ENCODE assay signal across 8 cellular contexts in genomic region chr11:35138606-35138948, GRCh38. TPM values are rescaled to one million over a fixed set of nuclear protein-coding genes. Genes with fewer than 3 reads are reported as not detected.
DNase-seq lines count a peak whose midpoint lies in the region; ATAC-seq, FAIRE-seq and TF ChIP-seq lines count a peak whose summit lies in the region.

No MANE protein-coding gene starts in this region.

- H3K9me3 ChIP-seq in H1 (ENCODE audit: insufficient read depth in 2 of 2, low read depth in 1 of 2, low read length in 1 of 2) = no peaks in the 10 kb centered on the region
- no peaks in the 10 kb centered on the region for H3K9me3 ChIP-seq in neural cell (ENCODE audit: low read length)

- no peak overlapping the region for H3K27ac ChIP-seq in H1 (ENCODE audit: low read depth, low read length)
- H3K27ac ChIP-seq in neural cell (ENCODE audit: low read length) = no peak overlapping the region

- H3K18ac ChIP-seq in H1 (ENCODE audit: extremely low read depth, low read length) = peak overlapping the region; percentile 96

- H2BK20ac ChIP-seq in H1 (ENCODE audit: low read length) = no peak overlapping the region; the same call in 1 of the 2 replicates

- H2AK5ac ChIP-seq in H1 (ENCODE audit: low read depth, low read length) = no peak overlapping the region

- WGBS in H1 (ENCODE audit: extremely low coverage in 1 of 2, insufficient coverage in 1 of 2, insufficient read length in 1 of 2, insufficient replicate concordance in 2 of 2, low coverage in 1 of 2, low lambda C conversion rate in 2 of 2, missing lambda C conversion rate in 1 of 2), 2 experiments = 5% methylated on average over 7 of the region's 16 CpGs; no CpG with 5 or more reads in 1 of the 2 experiments

- peak overlapping the region; percentile 50 to 71 (median 57) for H3K4me3 ChIP-seq in H1 (ENCODE audit: extremely low read depth in 1 of 4, insufficient read depth in 2 of 4, low read depth in 3 of 4, low read length in 4 of 4)
- H3K4me3 ChIP-seq in neural cell (ENCODE audit: low read length) = peak overlapping the region; percentile 65

- peaks cover 16% of the 10 kb centered on the region for H3K23me2 ChIP-seq in H1 (ENCODE audit: low read depth, low read length)

- H3K79me2 ChIP-seq in H1 (ENCODE audit: control insufficient read depth in 1 of 2, insufficient read depth in 2 of 2, low read length in 2 of 2) = no peaks in the 10 kb centered on the region
- no peaks in the 10 kb centered on the region for H3K79me2 ChIP-seq in neural cell (replicated peaks; ENCODE audit: insufficient read depth, low read length)

- DNase-seq in CD14-positive monocyte (ENCODE audit: low spot score) (no peak), NCI-H226 (peak; percentile 70), H1 (ENCODE audit: low read depth in 1 of 2, low spot score in 2 of 2) (no peak), midbrain (lab: John Stamatoyannopoulos, UW) (no peak), NOMO-1 (lab: John Stamatoyannopoulos, UW; ENCODE audit: unreplicated experiment in 2 of 2) (no peak), SK-N-DZ (ENCODE audit: low spot score) (no peak)

- POLR2A ChIA-PET in H1 (lab: Charles Lee; ENCODE audit: partially characterized antibody) = interaction anchor here (1.5 to 2.3 kb wide), 2 partner anchors 13 to 99 kb away, joined by 3 to 10 read pairs; no protein-coding TSS in a partner anchor

- H3K9ac ChIP-seq in H1 (replicated peaks in 1 of 4; ENCODE audit: extremely low read depth in 1 of 4, low read depth in 3 of 4, low read length in 3 of 4) = peak overlapping the region in 3 of 4 experiments; percentile 42 to 69 (median 68); a peak in 3 of 7 replicates
- H3K9ac ChIP-seq in neural cell (ENCODE audit: low read length) = no peak overlapping the region

- peak overlapping the region; percentile 84; the same call in 1 of the 2 replicates for H4K8ac ChIP-seq in H1 (ENCODE audit: extremely low read depth, insufficient read depth, low read length)

- TF ChIP-seq CTCF in CD14-positive monocyte (IDR thresholded peaks at IDR 0.05) (no peak), H1 (IDR thresholded peaks at IDR 0.05; ENCODE audit: control extremely low read depth in 1 of 3, insufficient read depth in 1 of 3, low read depth in 1 of 3, low read length in 3 of 3) (no peak), neural cell (IDR thresholded peaks at IDR 0.05; ENCODE audit: poor library complexity, severe bottlenecking) (no peak)

- H3K27ac Mint-ChIP-seq in CD14-positive monocyte = peak overlapping the region; percentile 95 to 98 (median 98)

- H3K56ac ChIP-seq in H1 (replicated peaks; ENCODE audit: insufficient read length, low read depth, low read length) = no peak overlapping the region

- H3K23ac ChIP-seq in H1 (ENCODE audit: insufficient read length) = no peak overlapping the region

- H3K9me3 Mint-ChIP-seq in CD14-positive monocyte = peaks cover 0 to 3% (median 0%) of the 10 kb centered on the region in 7 donors

- H4K91ac ChIP-seq in H1 (replicated peaks; ENCODE audit: insufficient read length, low read length) = no peak overlapping the region

- H3K4me2 ChIP-seq in H1 (ENCODE audit: insufficient read depth in 1 of 2, low read depth in 2 of 2, low read length in 2 of 2) (peak overlapping the region; percentile 91 to 97), neural cell (ENCODE audit: low read length) (peak overlapping the region; percentile 2)

- H3K9me2 ChIP-seq in neural cell (ENCODE audit: insufficient read depth, low read length) = no peaks in the 10 kb centered on the region

- H2BK15ac ChIP-seq in H1 (ENCODE audit: low read length) = peak overlapping the region; percentile 53; the same call in 1 of the 2 replicates

- CTCF ChIA-PET in H1 (lab: Charles Lee; ENCODE audit: partially characterized antibody) = interaction anchor here (0.6 to 1.8 kb wide), 4 partner anchors 16 to 99 kb away, joined by 3 to 5 read pairs (median 4); no protein-coding TSS in a partner anchor

- H3K4me1 ChIP-seq in H1 (replicated peaks in 1 of 4; ENCODE audit: control insufficient read depth in 3 of 4, insufficient read depth in 4 of 4, low read length in 3 of 4) = peaks cover 0 to 8% (median 3%) of the 10 kb centered on the region in 4 experiments; a peak in 5 of 7 replicates

- no peaks in the 10 kb centered on the region for H3K36me3 ChIP-seq in H1 (ENCODE audit: control insufficient read depth in 2 of 4, insufficient read depth in 4 of 4, low read length in 3 of 4)
- H3K36me3 ChIP-seq in neural cell (ENCODE audit: insufficient read depth, low read length) = no peaks in the 10 kb centered on the region

- H3F3A ChIP-seq in neural cell (ENCODE audit: insufficient read depth, low read length, poor library complexity, severe bottlenecking) = no peaks in the 10 kb centered on the region

- peaks cover 41% of the 10 kb centered on the region for H3K4me1 Mint-ChIP-seq in CD14-positive monocyte

- intact Hi-C loops in CD14-positive monocyte (cut with micrococcal nuclease) = no loop called here

- H4K5ac ChIP-seq in H1 (ENCODE audit: insufficient read length, low read depth, low read length) = no peak overlapping the region

- no peaks in the 10 kb centered on the region for H4K20me1 ChIP-seq in H1 (replicated peaks in 1 of 2; ENCODE audit: control insufficient read depth in 1 of 2, insufficient read depth in 2 of 2, low read length in 2 of 2)
- no peaks in the 10 kb centered on the region for H4K20me1 ChIP-seq in neural cell (ENCODE audit: insufficient read depth)

- H3K14ac ChIP-seq in H1 (ENCODE audit: insufficient read length) = no peak overlapping the region

- H3K4me3 Mint-ChIP-seq in CD14-positive monocyte = peak overlapping the region; percentile 97

- H2BK120ac ChIP-seq in H1 (replicated peaks; ENCODE audit: low read depth, low read length) = no peak overlapping the region

- H2BK12ac ChIP-seq in H1 (ENCODE audit: low read depth, low read length) = peak overlapping the region; percentile 98; the same call in 1 of the 2 replicates

- H3K27me3 Mint-ChIP-seq in CD14-positive monocyte (ENCODE audit: low read depth in 3 of 3) = peaks cover 0 to 1% (median 0%) of the 10 kb centered on the region in 3 donors

- no peak for FAIRE-seq in H1 (lab: Jason Lieb, UNC)

- TF ChIP-seq EP300 in H1 (IDR thresholded peaks at IDR 0.05; ENCODE audit: borderline replicate concordance in 1 of 2, low read depth in 2 of 2, low read length in 2 of 2) (no peak), neural cell (conservative IDR thresholded peaks at IDR 0.05; ENCODE audit: poor library complexity, severe bottlenecking) (no peak)

- no peak for TF ChIP-seq POLR2A in H1 (IDR thresholded peaks at IDR 0.05; ENCODE audit: control extremely low read depth in 1 of 2, low read depth in 2 of 2, low read length in 2 of 2)

- H2AFZ ChIP-seq in H1 (ENCODE audit: low read length) (peak overlapping the region; percentile 69), neural cell (ENCODE audit: low read depth, low read length) (no peak overlapping the region)

- H2BK5ac ChIP-seq in H1 (ENCODE audit: low read depth, low read length) = no peak overlapping the region

- H3K79me1 ChIP-seq in H1 (ENCODE audit: low read depth, low read length) = no peaks in the 10 kb centered on the region

- TF ChIP-seq RAD21 in H1 (IDR thresholded peaks at IDR 0.05 in 1 of 2, conservative IDR thresholded peaks at IDR 0.05 in 1 of 2; ENCODE audit: low read depth in 2 of 2, low read length in 2 of 2) = no peak
- TF ChIP-seq RAD21 in neural cell (conservative IDR thresholded peaks at IDR 0.05) = no peak

- H3K4ac ChIP-seq in H1 (replicated peaks; ENCODE audit: insufficient read length, low read depth, low read length) = no peak overlapping the region

- no peak for ATAC-seq in GM18873 (IDR thresholded peaks at IDR 0.05; ENCODE audit: low FRiP score, unreplicated experiment)

- H3K27me3 ChIP-seq in H1 (replicated peaks in 1 of 4; ENCODE audit: control insufficient read depth in 3 of 4, extremely low read depth in 1 of 4, insufficient read depth in 3 of 4, low read length in 3 of 4) = peaks cover 21 to 35% (median 31%) of the 10 kb centered on the region in 4 experiments
- peaks cover 37% of the 10 kb centered on the region for H3K27me3 ChIP-seq in neural cell (ENCODE audit: insufficient read depth, low read depth, low read length)

- H3K36me3 Mint-ChIP-seq in CD14-positive monocyte = peaks cover 19 to 26% of the 10 kb centered on the region in 2 donors

TF ChIP-seq in H1, 55 proteins besides CTCF, POLR2A, EP300 and RAD21 (continues in another document):
- TF ChIP-seq MAX (IDR thresholded peaks at IDR 0.05) = peak; percentile 37; the same call in 1 of the 2 replicates
- no peak for TF ChIP-seq SP2 (IDR thresholded peaks at IDR 0.05; ENCODE audit: low read length)
- TF ChIP-seq MAFK (IDR thresholded peaks at IDR 0.05; ENCODE audit: low read depth, low read length) = no peak
- TF ChIP-seq RFX5 (IDR thresholded peaks at IDR 0.05; ENCODE audit: borderline replicate concordance, low read depth, low read length) = no peak
- TF ChIP-seq KDM1A (IDR thresholded peaks at IDR 0.05; ENCODE audit: borderline replicate concordance, low read length) = no peak

RNA-seq across cellular contexts. Expression of gene CD44, which starts 0.4 kb away (rescaled TPM):
- 100 to 1,000 TPM; 415 to 531 TPM for polyA plus RNA-seq in CD14-positive monocyte
- 11.8 and 13.4 TPM in 2 replicates for total RNA-seq in H1 (2021; fragmentation: NEBNext Ultra II Directional; extraction: Animal tissue kit (Norgen Biotek cat#: 25700))
- 9.9 and 13.7 TPM in 2 replicates for polyA plus RNA-seq in H1 (2011; rRNA removed)
- 8.9 TPM for polyA plus RNA-seq in H1 (2011; cell fraction: cytosol; rRNA removed)
- polyA plus RNA-seq in H1 (2011; cell fraction: nucleus; rRNA removed) = 13.7 TPM
- 10.0 to 13.9 TPM (median 12.5 TPM) in 4 replicates for polyA plus RNA-seq in H1 (2012, experiment 1 of 2)
- polyA plus RNA-seq in H1 (2012, experiment 2 of 2) = 4.9 TPM
- polyA plus RNA-seq in H1 (2013, experiment 1 of 2) = 18.4 TPM
- polyA plus RNA-seq in H1 (2013, experiment 2 of 2) = 22.9 TPM
- polyA minus RNA-seq in H1 (2011; rRNA and poly(A)+ RNA removed) = 18.6 and 28.2 TPM in 2 replicates
- 9.8 TPM for polyA minus RNA-seq in H1 (2011; cell fraction: cytosol; rRNA and poly(A)+ RNA removed)
- 25.2 TPM for polyA minus RNA-seq in H1 (2011; cell fraction: nucleus; rRNA and poly(A)+ RNA removed)
- polyA plus RNA-seq in neural cell = 0.77 TPM in 1 of 2 replicates, not detected in the other
- polyA minus RNA-seq in neural cell = not detected in 2 replicates
- 0.61 and 1.4 TPM in 2 replicates for polyA plus RNA-seq in SK-N-DZ (2014; cell fraction: cytosol; rRNA removed)
- polyA plus RNA-seq in SK-N-DZ (2014; cell fraction: nucleus; rRNA removed) = 0.12 and 0.39 TPM in 2 replicates

Comparison
In these comparisons a context has a peak if more than half of its experiments do, and no peak if none do; other contexts are left out.
1. RNA of gene CD44, which starts 0.4 kb away (polyA plus RNA-seq): 415 to 531 TPM in CD14-positive monocyte; 4.9 to 22.9 TPM in H1 and 0.77 TPM in neural cell; every median in the first group is over 10 times any median in the second.